In the genomic region with DNA sequence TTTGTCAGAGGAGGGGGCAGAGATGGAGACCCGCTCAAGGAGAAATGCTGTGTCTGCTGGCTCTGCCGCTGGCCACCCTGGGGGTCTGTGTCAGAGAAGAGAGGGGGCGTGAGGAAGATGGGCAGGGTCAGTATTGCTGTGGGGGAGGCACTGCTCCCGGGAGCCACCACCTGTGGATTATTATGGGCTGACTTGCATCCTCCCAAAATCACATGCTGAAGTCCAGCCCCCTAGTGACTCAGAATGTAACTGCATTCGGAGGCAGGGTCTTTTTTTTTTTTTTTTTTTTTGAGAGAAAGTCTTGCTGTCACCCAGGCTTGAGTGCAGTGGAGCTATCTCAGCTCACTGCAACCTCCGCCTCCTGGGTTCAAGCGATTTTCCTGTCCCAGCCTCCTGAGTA, we compare ENCODE assay signal across 10 cellular contexts. TPM values are rescaled to one million over a fixed set of nuclear protein-coding genes. Genes with fewer than 3 reads are reported as not detected.
DNase-seq lines count a peak whose midpoint lies in the region; ATAC-seq and TF ChIP-seq lines count a peak whose summit lies in the region.
"Had no signal": no experiment of that assay in that cellular context is flagged by ENCODE, and none has a peak within 500 bp of the region (broad histone marks: within the 10 kb centered on the region; RNA-seq: fewer than 3 reads in every experiment).

No MANE protein-coding gene starts in this region.

- H3K9me3 Mint-ChIP-seq in type B pancreatic cell = no peaks in the 10 kb centered on the region
- no peaks in the 10 kb centered on the region for H3K9me3 Mint-ChIP-seq in stimulated activated naive CD8-positive, alpha-beta T cell treated with anti-CD3 and anti-CD28 coated beads, Interleukin-15, amount 100 ng/mL, for 72 hours
- H3K9me3 Mint-ChIP-seq: activated naive CD4-positive, alpha-beta T cell treated with anti-CD3 and anti-CD28 coated beads for 36 hours had no signal

- H3K9me3 ChIP-seq in cardiac muscle cell (ENCODE audit: low read depth) = no peaks in the 10 kb centered on the region

- H3K27me3 ChIP-seq in cardiac muscle cell = no peaks in the 10 kb centered on the region

- H3K4me3 ChIP-seq in cardiac muscle cell = no peak overlapping the region
- H3K4me3 ChIP-seq in epithelial cell of esophagus (ENCODE audit: low read length) = no peak overlapping the region

- intact Hi-C loops in left ventricle myocardium superior (cut with micrococcal nuclease) = no loop called here

- H3K36me3 ChIP-seq in cardiac muscle cell = peaks cover 50% of the 10 kb centered on the region

- DNase-seq in cardiac muscle cell (ENCODE audit: low read depth in 1 of 2, low spot score in 1 of 2) (peak in 1 of 2 donors; percentile 21), left ventricle myocardium superior (no peak), NCI-H1694 (lab: John Stamatoyannopoulos, UW) (peak; percentile 24), epithelial cell of esophagus (ENCODE audit: low read depth) (peak; percentile 26), type B pancreatic cell (ENCODE audit: extremely low spot score, unreplicated experiment) (no peak), ureter (ENCODE audit: low spot score) (no peak)
- no peak for DNase-seq in stimulated activated naive CD8-positive, alpha-beta T cell treated with anti-CD3 and anti-CD28 coated beads, Interleukin-15, amount 100 ng/mL, for 72 hours
- DNase-seq: activated naive CD4-positive, alpha-beta T cell treated with anti-CD3 and anti-CD28 coated beads for 36 hours; NCI-H187 treated with DMSO at 0.1 percent for 48 hours had no signal

- no peak overlapping the region for H3K27ac Mint-ChIP-seq in type B pancreatic cell
- H3K27ac Mint-ChIP-seq in stimulated activated naive CD8-positive, alpha-beta T cell treated with anti-CD3 and anti-CD28 coated beads, Interleukin-15, amount 100 ng/mL, for 72 hours = no peak overlapping the region
- H3K27ac Mint-ChIP-seq: activated naive CD4-positive, alpha-beta T cell treated with anti-CD3 and anti-CD28 coated beads for 36 hours had no signal

- peak; percentile 52 for TF ChIP-seq CTCF in cardiac muscle cell (IDR thresholded peaks at IDR 0.05; ENCODE audit: low read depth, low read length)
- TF ChIP-seq CTCF in epithelial cell of esophagus (IDR thresholded peaks at IDR 0.05; ENCODE audit: insufficient read depth, low read depth, low read length, missing control alignments) = peak; percentile 47
- peak; percentile 73 for TF ChIP-seq CTCF in type B pancreatic cell (conservative IDR thresholded peaks at IDR 0.05)

- no peak overlapping the region for H3K4me3 Mint-ChIP-seq in type B pancreatic cell
- no peak overlapping the region for H3K4me3 Mint-ChIP-seq in stimulated activated naive CD8-positive, alpha-beta T cell treated with anti-CD3 and anti-CD28 coated beads, Interleukin-15, amount 100 ng/mL, for 72 hours
- H3K4me3 Mint-ChIP-seq: activated naive CD4-positive, alpha-beta T cell treated with anti-CD3 and anti-CD28 coated beads for 36 hours had no signal

- no peaks in the 10 kb centered on the region for H3K36me3 Mint-ChIP-seq in type B pancreatic cell

- H3K4me1 Mint-ChIP-seq in type B pancreatic cell (ENCODE audit: unreplicated experiment) = no peaks in the 10 kb centered on the region
- H3K4me1 Mint-ChIP-seq in stimulated activated naive CD8-positive, alpha-beta T cell treated with anti-CD3 and anti-CD28 coated beads, Interleukin-15, amount 100 ng/mL, for 72 hours = peaks cover 5% of the 10 kb centered on the region

- H3K27ac ChIP-seq in cardiac muscle cell = no peak overlapping the region

- no peaks in the 10 kb centered on the region for H3K4me1 ChIP-seq in cardiac muscle cell (ENCODE audit: low read depth)

- H3K27me3 Mint-ChIP-seq in type B pancreatic cell = no peaks in the 10 kb centered on the region
- H3K27me3 Mint-ChIP-seq in stimulated activated naive CD8-positive, alpha-beta T cell treated with anti-CD3 and anti-CD28 coated beads, Interleukin-15, amount 100 ng/mL, for 72 hours = no peaks in the 10 kb centered on the region

- ATAC-seq in left ventricle myocardium superior (no peak), GM21723 (IDR thresholded peaks at IDR 0.05; ENCODE audit: unreplicated experiment) (no peak)
- ATAC-seq in stimulated activated naive CD8-positive, alpha-beta T cell treated with anti-CD3 and anti-CD28 coated beads, Interleukin-15, amount 100 ng/mL, for 72 hours = no peak

RNA-seq across cellular contexts. Expression of a gene that starts 12.3 kb away (rescaled TPM):
- total RNA-seq in cardiac muscle cell (62.6 and 98.7 TPM in 2 replicates), left ventricle myocardium superior (25.2 TPM), type B pancreatic cell (ENCODE audit: low replicate concordance) (60.5 and 92.6 TPM in 2 replicates), ureter (65.3 TPM)
- 121 and 125 TPM in 2 replicates for polyA plus RNA-seq in cardiac muscle cell

RNA-seq across cellular contexts. Expression of a gene that starts 51.2 kb away (rescaled TPM):
- total RNA-seq in cardiac muscle cell (not detected in 2 replicates), left ventricle myocardium superior (not detected), type B pancreatic cell (ENCODE audit: low replicate concordance) (0.12 TPM in 1 of 2 replicates, not detected in the other), ureter (not detected)
- not detected in 2 replicates for polyA plus RNA-seq in cardiac muscle cell
- total RNA-seq: activated naive CD4-positive, alpha-beta T cell treated with anti-CD3 and anti-CD28 coated beads for 36 hours had no signal

RNA-seq across cellular contexts. Expression of a gene that starts 57.9 kb away (rescaled TPM):
- total RNA-seq in cardiac muscle cell (0.39 and 2.7 TPM in 2 replicates), left ventricle myocardium superior (not detected), type B pancreatic cell (ENCODE audit: low replicate concordance) (not detected in 2 replicates), ureter (not detected)
- 1.3 and 3.0 TPM in 2 replicates for polyA plus RNA-seq in cardiac muscle cell
- total RNA-seq: activated naive CD4-positive, alpha-beta T cell treated with anti-CD3 and anti-CD28 coated beads for 36 hours had no signal

Comparison
In these comparisons a context has a peak if more than half of its experiments do, and no peak if none do; other contexts are left out.
1. DNase-seq: peak in NCI-H1694 (single experiment) and epithelial cell of esophagus (single experiment); none in left ventricle myocardium superior (single experiment), type B pancreatic cell (single experiment), ureter (single experiment) and stimulated activated naive CD8-positive, alpha-beta T cell treated with anti-CD3 and anti-CD28 coated beads, Interleukin-15, amount 100 ng/mL, for 72 hours (0 of 2).
2. Peak in every context shown above with its lines, with median percentiles within 50 percentile points of each other: CTCF ChIP-seq.